1 cellular context compared by ENCODE assay signal in genomic region chr7:55838595-55838994, GRCh38.
TF ChIP-seq lines count a peak whose summit lies in the region.

No MANE protein-coding gene starts in this region.

TF ChIP-seq in SK-N-SH treated with all-trans-retinoic acid at 6 μM for 48 hours, 23 proteins besides CTCF, POLR2A, EP300 and RAD21 (continued from another document):
- TF ChIP-seq TSHZ2 (CRISPR knock-in tag; IDR thresholded peaks at IDR 0.05) (no peak), SNAI2 (CRISPR knock-in tag; IDR thresholded peaks at IDR 0.05) (no peak), CSRNP3 (CRISPR knock-in tag; IDR thresholded peaks at IDR 0.05) (no peak), TCF4 (CRISPR knock-in tag; IDR thresholded peaks at IDR 0.05; ENCODE audit: borderline replicate concordance) (no peak), POU6F1 (CRISPR knock-in tag; IDR thresholded peaks at IDR 0.05; ENCODE audit: borderline replicate concordance, low read depth) (no peak), GLIS3 (CRISPR knock-in tag; IDR thresholded peaks at IDR 0.05) (no peak)
TF ChIP-seq in SK-N-SH treated with all-trans-retinoic acid at 6 μM for 48 hours: peak in this region for 0.
